Comparison of ENCODE assay signal across 1 cellular context in the genomic region with DNA sequence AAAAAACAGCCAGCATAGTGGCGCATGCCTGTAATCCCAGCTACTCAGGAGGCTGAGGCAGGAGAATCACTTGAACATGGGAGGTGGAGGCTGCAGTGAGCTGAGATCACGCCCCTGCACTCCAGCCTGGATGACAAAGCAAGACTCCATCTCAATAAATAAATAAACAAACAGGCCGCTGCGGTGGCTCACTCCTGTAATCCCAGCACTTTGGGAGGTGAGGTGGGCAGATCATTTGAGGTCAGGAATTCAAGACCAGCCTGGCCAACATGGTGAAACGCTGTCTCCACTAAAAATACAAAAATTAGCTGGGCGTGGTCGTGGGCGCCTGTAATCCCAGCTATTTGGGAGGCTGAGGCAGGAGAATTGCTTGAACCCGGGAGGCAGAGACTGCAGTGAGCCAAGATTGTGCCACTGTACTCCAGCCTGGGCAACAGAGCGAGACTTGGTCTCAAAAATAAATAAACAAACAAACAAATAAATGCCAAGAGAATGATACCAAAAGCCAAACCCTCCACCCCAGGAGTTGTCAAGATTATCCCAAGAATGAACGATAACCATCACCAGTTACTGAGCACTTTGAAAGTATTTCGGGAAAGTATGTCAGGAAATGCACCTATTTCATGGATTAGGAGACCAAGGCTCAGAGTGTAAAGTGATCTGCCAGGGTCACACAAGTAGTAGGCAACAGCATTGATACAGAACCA.
TF ChIP-seq lines count a peak whose summit lies in the region.

No MANE protein-coding gene starts in this region.

TF ChIP-seq in K562, 482 proteins besides CTCF, POLR2A, EP300 and RAD21:
- TF ChIP-seq MAFG (tag; conservative IDR thresholded peaks at IDR 0.05) (0 out of 2 replicates have a peak, but pooled peaks have one; percentile 13), NFE2 (IDR thresholded peaks at IDR 0.05; ENCODE audit: low read depth) (peak; percentile 32; the same call in 1 of the 2 replicates), DPF2 (IDR thresholded peaks at IDR 0.05) (0 out of 2 replicates have a peak, but pooled peaks have one; percentile 4), ADNP (tag; IDR thresholded peaks at IDR 0.05) (peak; percentile 52; the same call in 1 of the 2 replicates), CHD4 (IDR thresholded peaks at IDR 0.05; ENCODE audit: insufficient read depth, insufficient replicate concordance, low read depth, low read length, poor library complexity, severe bottlenecking) (peak; percentile 43), KDM1A (IDR thresholded peaks at IDR 0.05) (0 out of 4 replicates have a peak, but pooled peaks of 1 of the 2 experiments have one; percentile 24), RBM25 (IDR thresholded peaks at IDR 0.05; ENCODE audit: low read depth, low read length, severe bottlenecking) (peak; percentile 20)
